Comparison of ENCODE assay signal across 15 cellular contexts in the genomic region with DNA sequence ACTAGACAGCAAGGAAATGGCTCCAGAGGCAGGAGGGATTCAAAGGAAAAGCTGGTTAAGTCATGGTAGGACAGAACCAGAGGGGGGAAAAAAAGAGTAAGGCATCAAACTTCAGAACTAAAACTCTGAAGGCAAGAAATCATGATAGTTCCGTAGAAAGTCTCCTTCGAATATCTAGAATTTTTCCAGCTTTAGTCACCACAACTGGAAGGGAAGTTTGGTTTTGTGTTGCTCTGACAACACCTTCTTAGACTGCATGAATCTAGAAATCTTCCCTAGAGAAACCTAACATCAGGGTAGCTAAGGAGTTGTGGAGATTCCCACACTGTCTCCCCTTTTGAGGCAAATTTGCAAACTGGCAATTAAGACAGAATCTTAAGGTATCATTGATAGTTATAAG. TPM values are rescaled to one million over a fixed set of nuclear protein-coding genes. Genes with fewer than 3 reads are reported as not detected.
DNase-seq lines count a peak whose midpoint lies in the region; ATAC-seq, FAIRE-seq and TF ChIP-seq lines count a peak whose summit lies in the region.
"Had no signal": no experiment of that assay in that cellular context is flagged by ENCODE, and none has a peak within 500 bp of the region (broad histone marks: within the 10 kb centered on the region; RNA-seq: fewer than 3 reads in every experiment).

No MANE protein-coding gene starts in this region.

- H3K36me3 ChIP-seq in IMR-90 (ENCODE audit: control insufficient read depth, insufficient read depth, low read length), result no peaks in the 10 kb centered on the region
- H3K36me3 ChIP-seq in bronchial epithelial cell (ENCODE audit: control insufficient read depth, insufficient read depth, low read length), result no peaks in the 10 kb centered on the region
- H3K36me3 ChIP-seq in naive thymus-derived CD4-positive, alpha-beta T cell (ENCODE audit: control insufficient read depth in 2 of 3, insufficient read depth in 3 of 3, low read length in 3 of 3), result no peaks in the 10 kb centered on the region
- H3K36me3 ChIP-seq: BLaER1, transverse colon had no signal

- no peak overlapping the region for H2AK5ac ChIP-seq in IMR-90 (ENCODE audit: low read depth, low read length)

- peak overlapping the region; percentile 99 for H2BK5ac ChIP-seq in IMR-90 (ENCODE audit: low read depth, low read length, poor library complexity, severe bottlenecking)

- H3K14ac ChIP-seq in IMR-90 (replicated peaks; ENCODE audit: low read depth, low read length), result no peak overlapping the region

- DNase-seq in AG08395 (ENCODE audit: low spot score) (peak; percentile 67), IMR-90 (peak; percentile 88), bronchial epithelial cell (ENCODE audit: low read depth) (peak; percentile 72), kidney tubule cell (ENCODE audit: low spot score) (peak; percentile 90), erythroblast (lab: John Stamatoyannopoulos, UW) (no peak), DMS153 (lab: John Stamatoyannopoulos, UW) (no peak)
- DNase-seq in naive thymus-derived CD4-positive, alpha-beta T cell, result no peak
- no peak for DNase-seq in activated CD4-positive, alpha-beta T cell treated with anti-CD3 and anti-CD28 coated beads for 1 hour
- DNase-seq: activated CD8-positive, alpha-beta memory T cell treated with anti-CD3 and anti-CD28 coated beads, Interleukin-2, amount 50 U/mL, for 48 hours; activated naive CD8-positive, alpha-beta T cell treated with anti-CD3 and anti-CD28 coated beads, Interleukin-2, amount 10 ng/mL, durations not matched to agents 7 days and 5 days; NCI-H1048; small intestine; transverse colon had no signal

- no peak for FAIRE-seq in bronchial epithelial cell (lab: Jason Lieb, UNC)
- FAIRE-seq: small intestine had no signal

- peaks cover 0 to 18% (median 11%) of the 10 kb centered on the region in 5 donors for H3K36me3 Mint-ChIP-seq in naive thymus-derived CD4-positive, alpha-beta T cell

- peak overlapping the region; percentile 3; the same call in 1 of the 2 replicates for H3K23ac ChIP-seq in IMR-90 (ENCODE audit: low read depth, low read length)

- no peak for TF ChIP-seq RAD21 in IMR-90 (IDR thresholded peaks at IDR 0.05; ENCODE audit: low read length)

- H3K9me1 ChIP-seq in IMR-90 (ENCODE audit: insufficient read depth, low read length), result no peaks in the 10 kb centered on the region; the same call in 1 of the 2 replicates

- TF ChIP-seq CTCF in IMR-90 (conservative IDR thresholded peaks at IDR 0.05; ENCODE audit: low read depth, low read length) (no peak), bronchial epithelial cell (IDR thresholded peaks at IDR 0.05; ENCODE audit: insufficient read depth, low read length, severe bottlenecking) (no peak)

- no peak overlapping the region for H2AK9ac ChIP-seq in IMR-90 (replicated peaks; ENCODE audit: low read depth, low read length, poor library complexity)

- peak overlapping the region; percentile 84; the same call in 1 of the 2 replicates for H4K5ac ChIP-seq in IMR-90 (ENCODE audit: low read depth, low read length)

- H3K4me2 ChIP-seq in IMR-90 (ENCODE audit: low read depth, low read length), result peak overlapping the region; percentile 78; the same call in 1 of the 2 replicates
- H3K4me2 ChIP-seq: BLaER1 had no signal

- peaks cover 15% of the 10 kb centered on the region for H3K4me1 ChIP-seq in IMR-90 (ENCODE audit: control insufficient read depth, insufficient read depth, low read length)
- no peaks in the 10 kb centered on the region for H3K4me1 ChIP-seq in naive thymus-derived CD4-positive, alpha-beta T cell (ENCODE audit: control insufficient read depth in 2 of 2, insufficient read depth in 2 of 2, low read length in 2 of 2)
- H3K4me1 ChIP-seq: BLaER1 had no signal

- no peak overlapping the region; the same call in 1 of the 2 replicates for H3K9ac ChIP-seq in IMR-90 (ENCODE audit: low read depth, low read length)
- H3K9ac ChIP-seq: BLaER1 had no signal

- no peak overlapping the region for H3K4me3 Mint-ChIP-seq in naive thymus-derived CD4-positive, alpha-beta T cell
- H3K4me3 Mint-ChIP-seq: activated naive CD8-positive, alpha-beta T cell treated with anti-CD3 and anti-CD28 coated beads, Interleukin-2, amount 10 ng/mL, durations not matched to agents 7 days and 5 days had no signal

- H2BK120ac ChIP-seq in IMR-90 (ENCODE audit: low read depth, low read length), result peak overlapping the region; percentile 69

- H2AFZ ChIP-seq in IMR-90 (replicated peaks; ENCODE audit: low read length, poor library complexity), result no peak overlapping the region

- peaks cover 0 to 10% (median 1%) of the 10 kb centered on the region in 11 donors for H3K9me3 Mint-ChIP-seq in naive thymus-derived CD4-positive, alpha-beta T cell
- H3K9me3 Mint-ChIP-seq: activated naive CD8-positive, alpha-beta T cell treated with anti-CD3 and anti-CD28 coated beads, Interleukin-2, amount 10 ng/mL, durations not matched to agents 7 days and 5 days had no signal

- WGBS in IMR-90 (ENCODE audit: extremely low coverage in 2 of 2, insufficient read length in 1 of 2), 2 experiments, result no CpG with 5 or more reads among the region's 2 CpGs

- peak overlapping the region; percentile 58 for H2BK20ac ChIP-seq in IMR-90 (ENCODE audit: low read depth, low read length)

- H4K8ac ChIP-seq in IMR-90 (ENCODE audit: low read depth in 2 of 2, low read length in 2 of 2), result peak overlapping the region; percentile 24 to 53; a peak in 2 of 4 replicates

- TF ChIP-seq POLR2A in IMR-90 (IDR thresholded peaks at IDR 0.05; ENCODE audit: low read depth, low read length), result no peak
- no peak for TF ChIP-seq POLR2A in erythroblast (IDR thresholded peaks at IDR 0.05; ENCODE audit: low read length)

- no TSS peak for BruUV-seq in IMR-90 (replicated peaks; lab: Mats Ljungman, UMichigan)

- no peak overlapping the region for H3K4me3 ChIP-seq in IMR-90 (ENCODE audit: insufficient read depth, low read depth, low read length)
- H3K4me3 ChIP-seq in bronchial epithelial cell (ENCODE audit: low read depth, low read length), result no peak overlapping the region
- H3K4me3 ChIP-seq in naive thymus-derived CD4-positive, alpha-beta T cell (ENCODE audit: low read length), result no peak overlapping the region
- H3K4me3 ChIP-seq: BLaER1, transverse colon had no signal

- peak overlapping the region; percentile 65; the same call in 1 of the 2 replicates for H3K4ac ChIP-seq in IMR-90 (ENCODE audit: low read depth, low read length)

- dilution Hi-C loops in IMR-90 (cut with HindIII; ENCODE audit: low sequenced_read_pairs, unreplicated experiment), result no loop called here

- 0 out of 3 replicates have a peak overlapping the region, but pooled peaks have one; percentile 29 for H2BK15ac ChIP-seq in IMR-90 (ENCODE audit: low read depth, low read length)

- H3K56ac ChIP-seq in IMR-90 (ENCODE audit: extremely low read depth, insufficient read depth, low read length), result peak overlapping the region; percentile 71

- in situ Hi-C loops in IMR-90 (cut with MboI; ENCODE audit: low sequenced_read_pairs), result no loop called here

- CTCF ChIA-PET in IMR-90 (lab: Yijun Ruan, JAX), result no interaction called here
- CTCF ChIA-PET in naive thymus-derived CD4-positive, alpha-beta T cell (lab: Charles Lee), result no interaction called here

- H3K27ac Mint-ChIP-seq in naive thymus-derived CD4-positive, alpha-beta T cell, result no peak overlapping the region
- H3K27ac Mint-ChIP-seq: activated naive CD8-positive, alpha-beta T cell treated with anti-CD3 and anti-CD28 coated beads, Interleukin-2, amount 10 ng/mL, durations not matched to agents 7 days and 5 days had no signal

- ATAC-seq in IMR-90 (ENCODE audit: low read depth), result peak; percentile 55
- no peak for ATAC-seq in naive thymus-derived CD4-positive, alpha-beta T cell
- ATAC-seq: Right ventricle myocardium inferior had no signal

- peaks cover 4 to 32% (median 22%) of the 10 kb centered on the region in 7 donors for H3K4me1 Mint-ChIP-seq in naive thymus-derived CD4-positive, alpha-beta T cell

- peaks cover 7 to 34% of the 10 kb centered on the region in 2 experiments; a peak in 3 of 4 replicates for H3K79me1 ChIP-seq in IMR-90 (ENCODE audit: low read depth in 1 of 2, low read length in 2 of 2)

- H4K91ac ChIP-seq in IMR-90 (ENCODE audit: insufficient read depth, low read depth, low read length), result peak overlapping the region; percentile 75

- H3K27ac ChIP-seq in IMR-90 (ENCODE audit: insufficient read depth, low read length), result peak overlapping the region; percentile 33
- no peak overlapping the region for H3K27ac ChIP-seq in naive thymus-derived CD4-positive, alpha-beta T cell (ENCODE audit: low read depth, low read length)
- H3K27ac ChIP-seq: BLaER1, transverse colon had no signal

- no peaks in the 10 kb centered on the region for H4K20me1 ChIP-seq in IMR-90 (ENCODE audit: insufficient read depth, low read length)

- no peaks in the 10 kb centered on the region for H3K27me3 Mint-ChIP-seq in naive thymus-derived CD4-positive, alpha-beta T cell
- H3K27me3 Mint-ChIP-seq: activated naive CD8-positive, alpha-beta T cell treated with anti-CD3 and anti-CD28 coated beads, Interleukin-2, amount 10 ng/mL, durations not matched to agents 7 days and 5 days had no signal

- H3K9me3 ChIP-seq in IMR-90 (ENCODE audit: control insufficient read depth, insufficient read depth, low read length), result peaks cover 2% of the 10 kb centered on the region; the same call in 1 of the 2 replicates
- H3K9me3 ChIP-seq in naive thymus-derived CD4-positive, alpha-beta T cell (ENCODE audit: control insufficient read depth in 2 of 3, low read length in 3 of 3), result no peaks in the 10 kb centered on the region
- H3K9me3 ChIP-seq: transverse colon had no signal

- peak overlapping the region; percentile 85; the same call in 1 of the 2 replicates for H3K18ac ChIP-seq in IMR-90 (ENCODE audit: low read depth, low read length)

- POLR2A ChIA-PET in IMR-90 (lab: Charles Lee; ENCODE audit: unreplicated experiment), result no interaction called here
- POLR2A ChIA-PET in naive thymus-derived CD4-positive, alpha-beta T cell (lab: Charles Lee), result no interaction called here

- H3K27me3 ChIP-seq in IMR-90 (ENCODE audit: control insufficient read depth, insufficient read depth, low read length) (no peaks in the 10 kb centered on the region; the same call in 1 of the 2 replicates), bronchial epithelial cell (ENCODE audit: control insufficient read depth, insufficient read depth, low read length) (no peaks in the 10 kb centered on the region)
- no peaks in the 10 kb centered on the region for H3K27me3 ChIP-seq in naive thymus-derived CD4-positive, alpha-beta T cell (ENCODE audit: control insufficient read depth in 2 of 2, insufficient read depth in 2 of 2, low read length in 2 of 2)
- H3K27me3 ChIP-seq: transverse colon had no signal

- intact Hi-C loops in IMR-90 (cut with micrococcal nuclease), result no loop called here
- intact Hi-C loops in naive thymus-derived CD4-positive, alpha-beta T cell (cut with micrococcal nuclease), result no loop called here

TF ChIP-seq in IMR-90, 13 proteins besides CTCF, POLR2A, EP300 and RAD21 (continues in another document):
- TF ChIP-seq MAFK (IDR thresholded peaks at IDR 0.05; ENCODE audit: low read depth, low read length), result no peak

RNA-seq across cellular contexts. Expression of a gene that starts 33.7 kb away (rescaled TPM):
- total RNA-seq in IMR-90 (2012; rRNA removed), result 11.3 and 19.4 TPM in 2 replicates
- polyA plus RNA-seq in IMR-90 (2012; rRNA removed), result 5.7 and 7.0 TPM in 2 replicates
- 2.1 and 2.5 TPM in 2 replicates for polyA plus RNA-seq in IMR-90 (2012; cell fraction: cytosol; rRNA removed)
- 3.3 and 12.6 TPM in 2 replicates for polyA plus RNA-seq in IMR-90 (2012; cell fraction: nucleus; rRNA removed; ENCODE audit: low replicate concordance)
- total RNA-seq in bronchial epithelial cell, result 19.0 and 34.1 TPM in 2 replicates
- total RNA-seq in naive thymus-derived CD4-positive, alpha-beta T cell, result 10 to 100 TPM; 11.6 to 16.7 (median 15.3) TPM
- polyA plus RNA-seq in naive thymus-derived CD4-positive, alpha-beta T cell, result 1 to 10 TPM; 4.4 to 9.3 TPM

Comparison
In these comparisons a context has a peak if more than half of its experiments do, and no peak if none do; other contexts are left out.
1. DNase-seq: peak in AG08395 (single experiment), IMR-90 (single experiment), bronchial epithelial cell (single experiment) and kidney tubule cell (single experiment); none in naive thymus-derived CD4-positive, alpha-beta T cell (0 of 9), activated CD4-positive, alpha-beta T cell treated with anti-CD3 and anti-CD28 coated beads for 1 hour (single experiment), erythroblast (0 of 2) and DMS153 (single experiment).